ENCODE assay signal across 7 cellular contexts in genomic region chr18:77872166-77872565, GRCh38.
"Had no signal": no experiment of that assay in that cellular context is flagged by ENCODE, and none has a peak within 500 bp of the region (broad histone marks: within the 10 kb centered on the region; RNA-seq: fewer than 3 reads in every experiment).

No MANE protein-coding gene starts in this region.

- H3K4me3 Mint-ChIP-seq: GM23338, HFFc6 had no signal

- DNase-seq: GM23248, GOT3, H7, HCEC 1CT, HFFc6 had no signal

- H2AFZ ChIP-seq: GM23248, GM23338 had no signal

- H3K27ac ChIP-seq: GM23248 had no signal

- H3K4me3 ChIP-seq: GM23248, GM23338, HAP-1 had no signal

- H3K9me3 ChIP-seq: HAP-1 had no signal

- H3K4me2 ChIP-seq: GM23338 had no signal

- H3K9ac ChIP-seq: GM23248 had no signal

- H3K27ac Mint-ChIP-seq: GM23338, HFFc6 had no signal

- H3K36me3 ChIP-seq: HAP-1 had no signal

- H3K4me1 ChIP-seq: HAP-1 had no signal

- H3K4me1 Mint-ChIP-seq: GM23338 had no signal
